ENCODE assay signal across 1 cellular context in genomic region chr1:186682721-186683120, GRCh38.
TF ChIP-seq lines count a peak whose summit lies in the region.

No MANE protein-coding gene starts in this region.

TF ChIP-seq in HCT116, 20 proteins besides CTCF, POLR2A, EP300 and RAD21 (continued from another document):
- TF ChIP-seq, protein P1, sequence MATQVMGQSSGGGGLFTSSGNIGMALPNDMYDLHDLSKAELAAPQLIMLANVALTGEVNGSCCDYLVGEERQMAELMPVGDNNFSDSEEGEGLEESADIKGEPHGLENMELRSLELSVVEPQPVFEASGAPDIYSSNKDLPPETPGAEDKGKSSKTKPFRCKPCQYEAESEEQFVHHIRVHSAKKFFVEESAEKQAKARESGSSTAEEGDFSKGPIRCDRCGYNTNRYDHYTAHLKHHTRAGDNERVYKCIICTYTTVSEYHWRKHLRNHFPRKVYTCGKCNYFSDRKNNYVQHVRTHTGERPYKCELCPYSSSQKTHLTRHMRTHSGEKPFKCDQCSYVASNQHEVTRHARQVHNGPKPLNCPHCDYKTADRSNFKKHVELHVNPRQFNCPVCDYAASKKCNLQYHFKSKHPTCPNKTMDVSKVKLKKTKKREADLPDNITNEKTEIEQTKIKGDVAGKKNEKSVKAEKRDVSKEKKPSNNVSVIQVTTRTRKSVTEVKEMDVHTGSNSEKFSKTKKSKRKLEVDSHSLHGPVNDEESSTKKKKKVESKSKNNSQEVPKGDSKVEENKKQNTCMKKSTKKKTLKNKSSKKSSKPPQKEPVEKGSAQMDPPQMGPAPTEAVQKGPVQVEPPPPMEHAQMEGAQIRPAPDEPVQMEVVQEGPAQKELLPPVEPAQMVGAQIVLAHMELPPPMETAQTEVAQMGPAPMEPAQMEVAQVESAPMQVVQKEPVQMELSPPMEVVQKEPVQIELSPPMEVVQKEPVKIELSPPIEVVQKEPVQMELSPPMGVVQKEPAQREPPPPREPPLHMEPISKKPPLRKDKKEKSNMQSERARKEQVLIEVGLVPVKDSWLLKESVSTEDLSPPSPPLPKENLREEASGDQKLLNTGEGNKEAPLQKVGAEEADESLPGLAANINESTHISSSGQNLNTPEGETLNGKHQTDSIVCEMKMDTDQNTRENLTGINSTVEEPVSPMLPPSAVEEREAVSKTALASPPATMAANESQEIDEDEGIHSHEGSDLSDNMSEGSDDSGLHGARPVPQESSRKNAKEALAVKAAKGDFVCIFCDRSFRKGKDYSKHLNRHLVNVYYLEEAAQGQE (IDR thresholded peaks at IDR 0.05; ENCODE audit: low read depth): no peak
- TF ChIP-seq, protein P2, sequence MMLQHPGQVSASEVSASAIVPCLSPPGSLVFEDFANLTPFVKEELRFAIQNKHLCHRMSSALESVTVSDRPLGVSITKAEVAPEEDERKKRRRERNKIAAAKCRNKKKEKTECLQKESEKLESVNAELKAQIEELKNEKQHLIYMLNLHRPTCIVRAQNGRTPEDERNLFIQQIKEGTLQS (IDR thresholded peaks at IDR 0.05): no peak
- TF ChIP-seq ZFX (IDR thresholded peaks at IDR 0.05): no peak
